Comparison of ENCODE assay signal across 9 cellular contexts in genomic region chr17:21343061-21343949, GRCh38. TPM values are rescaled to one million over a fixed set of nuclear protein-coding genes. Genes with fewer than 3 reads are reported as not detected.
A peak's percentile ranks its signal among the peaks of the same experiment; 100 is the strongest.
DNase-seq lines count a peak whose midpoint lies in the region; ATAC-seq, FAIRE-seq and TF ChIP-seq lines count a peak whose summit lies in the region.
"Not testable (repeated sequence)": the region's sequence is repeated elsewhere in the genome, so short reads cannot be mapped to it uniquely, and the experiment has no call there.
"Had no signal": no experiment of that assay in that cellular context is flagged by ENCODE, and none has a peak within 500 bp of the region (broad histone marks: within the 10 kb centered on the region; RNA-seq: fewer than 3 reads in every experiment).

No MANE protein-coding gene starts in this region.

- WGBS in gastroesophageal sphincter (ENCODE audit: low coverage in 1 of 2), 2 donors: 20 to 79% methylated on average over 1 to 5 of the region's 11 CpGs
- 11% methylated on average over 7 of the region's 11 CpGs for WGBS in HepG2 (ENCODE audit: low lambda C conversion rate)
- WGBS in upper lobe of left lung, 2 donors: 62 to 73% methylated on average over 3 to 10 of the region's 11 CpGs

- not testable (repeated sequence) for H3K79me2 ChIP-seq in HepG2 (ENCODE audit: insufficient read depth, low read length)

- not testable (repeated sequence) for H3K27me3 ChIP-seq in BE2C; Peyer's patch; bronchial epithelial cell (ENCODE audit: control insufficient read depth, insufficient read depth, low read length); gastroesophageal sphincter; HepG2 (ENCODE audit: control insufficient read depth in 1 of 2, insufficient read depth in 2 of 2, low read length in 2 of 2); upper lobe of left lung

- not testable (repeated sequence) for H3K4me3 ChIP-seq in BE2C (ENCODE audit: low read depth, low read length); Peyer's patch; bronchial epithelial cell (ENCODE audit: low read depth, low read length); gastroesophageal sphincter; HepG2 (replicated peaks in 1 of 3; ENCODE audit: insufficient read depth in 1 of 3, low read depth in 2 of 3, low read length in 3 of 3); upper lobe of left lung

- CTCF ChIA-PET in HepG2 (lab: Yijun Ruan, JAX; ENCODE audit: low intra/inter-chr PET ratio, low total read pairs): not testable (repeated sequence)

- POLR2A ChIA-PET in HepG2 (lab: Yijun Ruan, JAX): not testable (repeated sequence)

- H3K4me2 ChIP-seq in HepG2 (ENCODE audit: low read depth, low read length): not testable (repeated sequence)

- not testable (repeated sequence) for H4K20me1 ChIP-seq in HepG2 (ENCODE audit: insufficient read depth, low read length)

- DNase-seq in BE2C: peak; percentile 23
- peak in 2 of 3 donors; percentile 40 to 44 for DNase-seq in Peyer's patch
- peak; percentile 12 for DNase-seq in activated T-cell treated with anti-CD3 and anti-CD28 coated beads, Interleukin-2, amount 50 U/mL, for 1 hour
- DNase-seq in bronchial epithelial cell (ENCODE audit: low read depth); HepG2 (ENCODE audit: low spot score); upper lobe of left lung: not testable (repeated sequence)
- DNase-seq in sciatic nerve (ENCODE audit: low spot score): peak; percentile 46

- FAIRE-seq in bronchial epithelial cell (lab: Jason Lieb, UNC): peak; percentile 83
- FAIRE-seq in HepG2 (lab: Jason Lieb, UNC): not testable (repeated sequence)

- intact Hi-C loops in HepG2 (cut with micrococcal nuclease; ENCODE audit: unreplicated experiment); sciatic nerve (cut with DNase I): not testable (repeated sequence)

- TF ChIP-seq EP300 in gastroesophageal sphincter (IDR thresholded peaks at IDR 0.05); HepG2 (IDR thresholded peaks at IDR 0.05; ENCODE audit: low read depth in 2 of 2, low read length in 2 of 2); HepG2 (CRISPR knock-in tag; IDR thresholded peaks at IDR 0.05; ENCODE audit: borderline replicate concordance); upper lobe of left lung (IDR thresholded peaks at IDR 0.05): not testable (repeated sequence)

- H3K9me3 ChIP-seq in BE2C; Peyer's patch; gastroesophageal sphincter; HepG2 (ENCODE audit: low read length); upper lobe of left lung: not testable (repeated sequence)

- peak; percentile 16 for ATAC-seq in gastroesophageal sphincter
- ATAC-seq in HepG2: peak; percentile 13; the same call in 2 of the 3 replicates
- ATAC-seq in sciatic nerve: not testable (repeated sequence)
- ATAC-seq in upper lobe of left lung (ENCODE audit: low FRiP score in 2 of 2): peak; percentile 4 to 15

- H3K4me1 ChIP-seq in BE2C; Peyer's patch; gastroesophageal sphincter; HepG2 (ENCODE audit: insufficient read depth, low read length); upper lobe of left lung: not testable (repeated sequence)

- TF ChIP-seq RAD21 in HepG2 (CRISPR knock-in tag; IDR thresholded peaks at IDR 0.05): not testable (repeated sequence)

- in situ Hi-C loops in HepG2 (cut with HindIII; ENCODE audit: extremely low pct_ligation_motif_present, low pct_unique_long_range_greater_than_20kb): not testable (repeated sequence)

- H3K36me3 ChIP-seq in BE2C; Peyer's patch; bronchial epithelial cell (ENCODE audit: control insufficient read depth, insufficient read depth, low read length); gastroesophageal sphincter; HepG2 (replicated peaks in 1 of 2; ENCODE audit: control insufficient read depth in 1 of 2, insufficient read depth in 2 of 2, low read length in 2 of 2); upper lobe of left lung: not testable (repeated sequence)

- not testable (repeated sequence) for BruUV-seq in HepG2 (replicated peaks; lab: Mats Ljungman, UMichigan)

- H3K9ac ChIP-seq in HepG2 (ENCODE audit: insufficient read depth, low read depth, low read length): not testable (repeated sequence)

- TF ChIP-seq CTCF in BE2C (IDR thresholded peaks at IDR 0.05; ENCODE audit: low read depth, low read length); Peyer's patch (IDR thresholded peaks at IDR 0.05); bronchial epithelial cell (IDR thresholded peaks at IDR 0.05; ENCODE audit: insufficient read depth, low read length, severe bottlenecking); gastroesophageal sphincter (IDR thresholded peaks at IDR 0.05); HepG2 (CRISPR knock-in tag; IDR thresholded peaks at IDR 0.05); upper lobe of left lung (IDR thresholded peaks at IDR 0.05): not testable (repeated sequence)

- not testable (repeated sequence) for H3K27ac ChIP-seq in Peyer's patch; gastroesophageal sphincter; HepG2 (ENCODE audit: extremely low read length, insufficient read depth, low read length); upper lobe of left lung

- not testable (repeated sequence) for H2AFZ ChIP-seq in HepG2 (ENCODE audit: low read length)

- TF ChIP-seq POLR2A in Peyer's patch (IDR thresholded peaks at IDR 0.05); gastroesophageal sphincter (IDR thresholded peaks at IDR 0.05); HepG2 (IDR thresholded peaks at IDR 0.05; ENCODE audit: insufficient read depth in 1 of 2, low read depth in 2 of 2, low read length in 2 of 2); upper lobe of left lung (IDR thresholded peaks at IDR 0.05): not testable (repeated sequence)

RNA-seq across cellular contexts. Expression of gene KCNJ12, which starts 32.9 kb away (rescaled TPM):
- 11.5 TPM for polyA plus RNA-seq in BE2C (2012; ENCODE audit: insufficient read depth, insufficient read length, low read depth)
- total RNA-seq in Peyer's patch (1 to 10 TPM in 1 of 4 donors, under 1 TPM in 1, not detected in 2; 0.94 to 1.7 TPM), bronchial epithelial cell (under 0.01 and 0.13 TPM in 2 replicates), gastroesophageal sphincter (1 to 10 TPM in 3 of 4 donors, under 1 TPM in 1; 0.78 to 3.1 (median 1.9) TPM), HepG2 (2016; rRNA removed; fragmentation: Illumina TruSeq; extraction: Trizol) (not detected in 2 replicates), sciatic nerve (1.0 TPM), upper lobe of left lung (1 to 10 TPM; 1.2 to 3.8 (median 2.0) TPM)
- not detected in 2 replicates for total RNA-seq in HepG2 (2016; cell fraction: cytosol; rRNA removed; fragmentation: Illumina TruSeq; extraction: Trizol; ENCODE audit: low read depth)
- total RNA-seq in HepG2 (2016; cell fraction: insoluble cytoplasmic fraction; rRNA removed; fragmentation: Illumina TruSeq; extraction: Trizol): not detected in 2 replicates
- total RNA-seq in HepG2 (2016; cell fraction: membrane; rRNA removed; fragmentation: Illumina TruSeq; extraction: Trizol): not detected in 2 replicates
- total RNA-seq in HepG2 (2016; cell fraction: nucleus; rRNA removed; fragmentation: Illumina TruSeq; extraction: Trizol): not detected in 2 replicates
- polyA plus RNA-seq in HepG2 (2011; rRNA removed): not detected in 2 replicates
- polyA plus RNA-seq in HepG2 (2011; cell fraction: cytosol; rRNA removed): not detected in 2 replicates
- not detected in 2 replicates for polyA plus RNA-seq in HepG2 (2011; cell fraction: nucleus; rRNA removed)
- not detected in 2 replicates for polyA plus RNA-seq in HepG2 (2012)
- not detected in 2 replicates for polyA plus RNA-seq in HepG2 (2016; cell fraction: cytosol; fragmentation: Illumina TruSeq; extraction: Trizol; ENCODE audit: low read depth)
- polyA plus RNA-seq in HepG2 (2016; cell fraction: insoluble cytoplasmic fraction; fragmentation: Illumina TruSeq; extraction: Trizol; ENCODE audit: low read depth): not detected in 2 replicates
- polyA plus RNA-seq in HepG2 (2016; cell fraction: membrane; fragmentation: Illumina TruSeq; extraction: Trizol; ENCODE audit: low read depth): not detected in 2 replicates
- polyA plus RNA-seq in HepG2 (2016; cell fraction: nucleus; fragmentation: Illumina TruSeq; extraction: Trizol; ENCODE audit: insufficient read depth, low read depth): not detected in 2 replicates
- 7.5 TPM in 1 of 2 replicates, not detected in the other for polyA minus RNA-seq in HepG2 (2011; rRNA and poly(A)+ RNA removed; ENCODE audit: low replicate concordance)
- polyA minus RNA-seq in HepG2 (2011; cell fraction: cytosol; rRNA and poly(A)+ RNA removed): not detected in 2 replicates
- polyA minus RNA-seq in HepG2 (2011; cell fraction: nucleus; rRNA and poly(A)+ RNA removed): 0.26 TPM in 1 of 2 replicates, not detected in the other
- total RNA-seq: Calu3 had no signal

RNA-seq across cellular contexts. Expression of gene MAP2K3, which starts 58.8 kb away (rescaled TPM):
- 15.8 TPM for polyA plus RNA-seq in BE2C (2012; ENCODE audit: insufficient read depth, insufficient read length, low read depth)
- total RNA-seq in Peyer's patch (100 to 1,000 TPM in 2 of 4 donors, 10 to 100 TPM in 2; 54.5 to 133 (median 102) TPM), bronchial epithelial cell (5.3 and 7.7 TPM in 2 replicates), gastroesophageal sphincter (10 to 100 TPM; 18.3 to 46.2 (median 35.2) TPM), HepG2 (2016; rRNA removed; fragmentation: Illumina TruSeq; extraction: Trizol) (20.5 and 39.8 TPM in 2 replicates), sciatic nerve (42.2 TPM), upper lobe of left lung (100 to 1,000 TPM in 1 of 6 donors, 10 to 100 TPM in 5; 45.1 to 134 (median 79.5) TPM)
- 7.7 and 8.7 TPM in 2 replicates for total RNA-seq in HepG2 (2016; cell fraction: cytosol; rRNA removed; fragmentation: Illumina TruSeq; extraction: Trizol; ENCODE audit: low read depth)
- 18.3 and 35.2 TPM in 2 replicates for total RNA-seq in HepG2 (2016; cell fraction: insoluble cytoplasmic fraction; rRNA removed; fragmentation: Illumina TruSeq; extraction: Trizol)
- total RNA-seq in HepG2 (2016; cell fraction: membrane; rRNA removed; fragmentation: Illumina TruSeq; extraction: Trizol): 33.7 and 35.8 TPM in 2 replicates
- total RNA-seq in HepG2 (2016; cell fraction: nucleus; rRNA removed; fragmentation: Illumina TruSeq; extraction: Trizol): 32.1 and 34.9 TPM in 2 replicates
- 27.4 and 31.9 TPM in 2 replicates for polyA plus RNA-seq in HepG2 (2011; rRNA removed)
- 31.3 and 32.8 TPM in 2 replicates for polyA plus RNA-seq in HepG2 (2011; cell fraction: cytosol; rRNA removed)
- polyA plus RNA-seq in HepG2 (2011; cell fraction: nucleus; rRNA removed): 53.3 and 53.4 TPM in 2 replicates
- polyA plus RNA-seq in HepG2 (2012): 39.9 and 42.2 TPM in 2 replicates
- 14.1 and 15.9 TPM in 2 replicates for polyA plus RNA-seq in HepG2 (2016; cell fraction: cytosol; fragmentation: Illumina TruSeq; extraction: Trizol; ENCODE audit: low read depth)
- polyA plus RNA-seq in HepG2 (2016; cell fraction: insoluble cytoplasmic fraction; fragmentation: Illumina TruSeq; extraction: Trizol; ENCODE audit: low read depth): 67.2 and 88.4 TPM in 2 replicates
- polyA plus RNA-seq in HepG2 (2016; cell fraction: membrane; fragmentation: Illumina TruSeq; extraction: Trizol; ENCODE audit: low read depth): 51.1 and 52.5 TPM in 2 replicates
- 86.9 and 97.6 TPM in 2 replicates for polyA plus RNA-seq in HepG2 (2016; cell fraction: nucleus; fragmentation: Illumina TruSeq; extraction: Trizol; ENCODE audit: insufficient read depth, low read depth)
- 26.9 and 40.6 TPM in 2 replicates for polyA minus RNA-seq in HepG2 (2011; rRNA and poly(A)+ RNA removed; ENCODE audit: low replicate concordance)
- 19.3 and 21.4 TPM in 2 replicates for polyA minus RNA-seq in HepG2 (2011; cell fraction: cytosol; rRNA and poly(A)+ RNA removed)
- polyA minus RNA-seq in HepG2 (2011; cell fraction: nucleus; rRNA and poly(A)+ RNA removed): 16.0 and 18.3 TPM in 2 replicates
